24 cellular contexts compared by ENCODE assay signal in genomic region chr4:155540698-155541097, GRCh38.
"Had no signal": no experiment of that assay in that cellular context is flagged by ENCODE, and none has a peak within 500 bp of the region (broad histone marks: within the 10 kb centered on the region; RNA-seq: fewer than 3 reads in every experiment).

No MANE protein-coding gene starts in this region.

- H3K4me2 ChIP-seq: hepatocyte had no signal

- H3K9me3 Mint-ChIP-seq: naive B cell had no signal

- H3K27me3 ChIP-seq: dorsolateral prefrontal cortex, esophagus squamous epithelium, gastroesophageal sphincter, heart left ventricle, hepatocyte, left lung had no signal

- H3K36me3 ChIP-seq: esophagus squamous epithelium, gastroesophageal sphincter, heart left ventricle, left lung, lower lobe of right lung had no signal

- H3K79me2 ChIP-seq: hepatocyte had no signal

- H3K27ac Mint-ChIP-seq: immature natural killer cell; naive thymus-derived CD8-positive, alpha-beta T cell had no signal

- H3K27ac ChIP-seq: coronary artery, dorsolateral prefrontal cortex, esophagus squamous epithelium, gastroesophageal sphincter, heart left ventricle, hepatocyte, left lung, lower lobe of right lung had no signal

- H3K4me3 ChIP-seq: coronary artery, dorsolateral prefrontal cortex, esophagus squamous epithelium, gastroesophageal sphincter, heart left ventricle, hepatocyte, left lung, lower lobe of right lung had no signal

- H3K27me3 Mint-ChIP-seq: naive B cell had no signal

- H3K4me1 ChIP-seq: left lung, lower lobe of right lung had no signal

- DNase-seq: dermis blood vessel endothelial cell; dorsolateral prefrontal cortex; effector CD4-positive, alpha-beta T cell; effector memory CD4-positive, alpha-beta T cell; erythroblast; esophagus squamous epithelium; foreskin fibroblast; foreskin melanocyte; heart left ventricle; hypothalamus; immature natural killer cell; islet precursor cell; left cardiac atrium; left lung; left ventricle myocardium superior; lower lobe of right lung; mesenchymal stem cell; midbrain; naive B cell; naive thymus-derived CD8-positive, alpha-beta T cell had no signal

- ATAC-seq: esophagus mucosa; gastroesophageal sphincter; heart left ventricle; left cardiac atrium; left lung; left ventricle myocardium superior; lower lobe of right lung; naive thymus-derived CD8-positive, alpha-beta T cell had no signal

- H3K36me3 Mint-ChIP-seq: immature natural killer cell; naive B cell; naive thymus-derived CD8-positive, alpha-beta T cell had no signal

- H3K9me3 ChIP-seq: esophagus squamous epithelium, gastroesophageal sphincter, heart left ventricle, left lung, lower lobe of right lung had no signal

- H3K4me3 Mint-ChIP-seq: immature natural killer cell; naive B cell; naive thymus-derived CD8-positive, alpha-beta T cell had no signal

- H3K4me1 Mint-ChIP-seq: immature natural killer cell; naive B cell; naive thymus-derived CD8-positive, alpha-beta T cell had no signal
